10 cellular contexts compared by ENCODE assay signal in the genomic region with DNA sequence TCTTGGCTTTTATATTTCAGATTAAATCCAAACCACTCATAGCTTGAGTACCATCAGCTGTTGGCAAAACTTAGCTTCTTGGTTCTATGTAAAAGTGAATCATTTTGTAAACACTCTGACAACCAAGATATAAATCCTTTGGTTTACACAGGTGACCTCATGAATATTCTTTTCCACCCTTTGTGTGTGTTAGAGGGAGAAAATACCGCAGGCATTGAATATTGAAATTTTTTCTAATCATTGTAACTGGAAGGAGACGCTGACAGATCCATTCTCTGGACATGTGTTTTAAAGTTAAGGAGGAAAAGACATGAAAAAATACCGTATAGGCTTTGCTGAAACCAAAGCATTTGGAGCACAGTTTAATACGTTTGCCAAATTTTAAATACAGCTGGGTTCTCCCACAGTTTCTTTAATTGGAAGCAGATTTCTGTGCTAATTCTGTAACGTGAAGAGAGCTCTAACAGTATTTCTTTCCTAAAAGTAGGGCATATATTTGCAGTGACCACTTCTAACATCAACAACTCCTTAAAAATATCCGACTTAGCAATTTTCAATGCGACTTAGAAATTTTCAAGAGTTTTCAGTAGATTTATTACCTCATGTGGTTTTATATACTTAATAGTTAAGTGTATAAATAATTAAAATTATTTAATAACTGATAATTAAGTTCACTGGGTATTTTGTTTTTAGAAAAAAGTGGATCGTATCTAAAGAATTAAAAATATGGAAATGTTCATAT.
A peak's percentile ranks its signal among the peaks of the same experiment; 100 is the strongest.
DNase-seq lines count a peak whose midpoint lies in the region; ATAC-seq and TF ChIP-seq lines count a peak whose summit lies in the region.
"Had no signal": no experiment of that assay in that cellular context is flagged by ENCODE, and none has a peak within 500 bp of the region (broad histone marks: within the 10 kb centered on the region; RNA-seq: fewer than 3 reads in every experiment).

No MANE protein-coding gene starts in this region.

- TF ChIP-seq CTCF in astrocyte of the spinal cord (IDR thresholded peaks at IDR 0.05; ENCODE audit: low read depth, low read length) (no peak), testis (IDR thresholded peaks at IDR 0.05) (no peak)

- intact Hi-C loops in testis (cut with DNase I; ENCODE audit: low total_unique reads): no loop called here

- no peaks in the 10 kb centered on the region for H3K9me3 ChIP-seq in testis

- H3K36me3 ChIP-seq in testis (ENCODE audit: low read depth, missing control alignments): no peaks in the 10 kb centered on the region

- H3K27me3 ChIP-seq in testis: no peaks in the 10 kb centered on the region

- peak; percentile 60 for DNase-seq in G401 (ENCODE audit: low spot score)
- DNase-seq in astrocyte of the spinal cord (ENCODE audit: low read depth, low spot score): peak; percentile 94
- DNase-seq in glomerular visceral epithelial cell (ENCODE audit: extremely low spot score): peak; percentile 65
- peak; percentile 57 for DNase-seq in smooth muscle cell of the brain vasculature (ENCODE audit: low read depth, low spot score)
- no peak for DNase-seq in activated gamma-delta T cell treated with Interleukin-2 at 50 U/mL for 16 hours
- no peak for DNase-seq in testis
- DNase-seq: activated naive CD8-positive, alpha-beta T cell treated with anti-CD3 and anti-CD28 coated beads, Interleukin-2, amount 10 ng/mL, durations not matched to agents 7 days and 5 days; NCI-H1048 had no signal

- WGBS in testis, 2 donors: 47 to 49% methylated on average over 8 of the region's 8 CpGs

- TF ChIP-seq POLR2A in testis (IDR thresholded peaks at IDR 0.05) (no peak), GM18505 (IDR thresholded peaks at IDR 0.05; ENCODE audit: borderline replicate concordance, extremely low read depth, insufficient read depth, insufficient read length) (no peak)

- in situ Hi-C loops in G401 (cut with HindIII; ENCODE audit: low sequenced_read_pairs): no loop called here
- in situ Hi-C loops in astrocyte of the spinal cord (cut with HindIII; ENCODE audit: low sequenced_read_pairs): no loop called here

- peak overlapping the region in 1 of 2 donors; percentile 6 for H3K27ac ChIP-seq in testis

- no peak overlapping the region for H3K4me3 ChIP-seq in astrocyte of the spinal cord (ENCODE audit: low read depth, low read length)
- H3K4me3 ChIP-seq in testis: no peak overlapping the region

- ATAC-seq in GM21723 (IDR thresholded peaks at IDR 0.05; ENCODE audit: unreplicated experiment): no peak
- no peak for ATAC-seq in GM18505 (IDR thresholded peaks at IDR 0.05; ENCODE audit: unreplicated experiment)

- H3K4me1 ChIP-seq in testis: no peaks in the 10 kb centered on the region

Comparison
In these comparisons a context has a peak if more than half of its experiments do, and no peak if none do; other contexts are left out.
1. DNase-seq: peak in G401 (single experiment), astrocyte of the spinal cord (single experiment), glomerular visceral epithelial cell (single experiment) and smooth muscle cell of the brain vasculature (single experiment); none in activated gamma-delta T cell treated with Interleukin-2 at 50 U/mL for 16 hours (single experiment) and testis (single experiment).